Comparison of ENCODE assay signal across 20 cellular contexts in genomic region chr12:15543347-15543746, GRCh38.
DNase-seq lines count a peak whose midpoint lies in the region; ATAC-seq, FAIRE-seq and TF ChIP-seq lines count a peak whose summit lies in the region.
"Had no signal": no experiment of that assay in that cellular context is flagged by ENCODE, and none has a peak within 500 bp of the region (broad histone marks: within the 10 kb centered on the region; RNA-seq: fewer than 3 reads in every experiment).

No MANE protein-coding gene starts in this region.

- DNase-seq in activated CD4-positive, alpha-beta T cell treated with anti-CD3 and anti-CD28 coated beads, Interleukin-2, amount 10 ng/mL, durations not matched to agents 7 days and 5 days = no peak
- no peak for DNase-seq in activated CD4-positive, alpha-beta T cell treated with anti-CD3 and anti-CD28 coated beads for 1 hour
- DNase-seq in GM19239 (ENCODE audit: insufficient read length, low spot score) (no peak), ascending aorta (ENCODE audit: low spot score in 2 of 2) (no peak), substantia nigra (lab: John Stamatoyannopoulos, UW) (no peak), urothelium cell line (ENCODE audit: low spot score) (no peak)
- DNase-seq in naive thymus-derived CD8-positive, alpha-beta T cell = no peak
- DNase-seq: DMS79 treated with DMSO at 0.1 percent for 48 hours, HFFc6, KBM-7, NCI-H1105, NCI-H187, NCI-H2171 treated with DMSO at 0.1 percent for 48 hours, NCI-H774 had no signal

- H3K4me1 ChIP-seq in ascending aorta = peaks cover 15 to 56% of the 10 kb centered on the region in 2 donors

- FAIRE-seq in GM19239 (lab: Jason Lieb, UNC) (peak; percentile 60), urothelium cell line (lab: Jason Lieb, UNC) (no peak)
- FAIRE-seq: G401.6, GM12891, H1 had no signal

- intact Hi-C loops in ascending aorta (cut with DNase I) = no loop called here

- H3K4me1 Mint-ChIP-seq in activated CD4-positive, alpha-beta T cell treated with anti-CD3 and anti-CD28 coated beads, Interleukin-2, amount 10 ng/mL, durations not matched to agents 7 days and 5 days = peaks cover 46% of the 10 kb centered on the region
- peaks cover 28 to 54% (median 49%) of the 10 kb centered on the region in 4 donors for H3K4me1 Mint-ChIP-seq in naive thymus-derived CD8-positive, alpha-beta T cell

- H3K27me3 Mint-ChIP-seq in activated CD4-positive, alpha-beta T cell treated with anti-CD3 and anti-CD28 coated beads, Interleukin-2, amount 10 ng/mL, durations not matched to agents 7 days and 5 days = no peaks in the 10 kb centered on the region
- no peaks in the 10 kb centered on the region for H3K27me3 Mint-ChIP-seq in naive thymus-derived CD8-positive, alpha-beta T cell

- H3K4me3 Mint-ChIP-seq in activated CD4-positive, alpha-beta T cell treated with anti-CD3 and anti-CD28 coated beads, Interleukin-2, amount 10 ng/mL, durations not matched to agents 7 days and 5 days = no peak overlapping the region
- peak overlapping the region in 3 of 10 donors; percentile 4 to 42 (median 41) for H3K4me3 Mint-ChIP-seq in naive thymus-derived CD8-positive, alpha-beta T cell
- H3K4me3 Mint-ChIP-seq: HFFc6 had no signal

- no peaks in the 10 kb centered on the region for H3K9me3 ChIP-seq in ascending aorta

- H3K27me3 ChIP-seq in ascending aorta = no peaks in the 10 kb centered on the region

- CTCF ChIA-PET in activated CD4-positive, alpha-beta T cell treated with anti-CD3 and anti-CD28 coated beads, Interleukin-2, amount 10 ng/mL, durations not matched to agents 7 days and 5 days (lab: Charles Lee) = interaction anchor here (1.1 kb wide), 1 partner anchor 12 kb away, joined by 4 read pairs; no protein-coding TSS in a partner anchor

- H3K27ac Mint-ChIP-seq in activated CD4-positive, alpha-beta T cell treated with anti-CD3 and anti-CD28 coated beads, Interleukin-2, amount 10 ng/mL, durations not matched to agents 7 days and 5 days = peak overlapping the region; percentile 10
- H3K27ac Mint-ChIP-seq in naive thymus-derived CD8-positive, alpha-beta T cell = peak overlapping the region in 9 of 10 donors; percentile 41 to 95 (median 89)
- H3K27ac Mint-ChIP-seq: HFFc6 had no signal

- peaks cover 27% of the 10 kb centered on the region for H3K36me3 Mint-ChIP-seq in activated CD4-positive, alpha-beta T cell treated with anti-CD3 and anti-CD28 coated beads, Interleukin-2, amount 10 ng/mL, durations not matched to agents 7 days and 5 days (ENCODE audit: low read depth)
- peaks cover 0 to 13% (median 11%) of the 10 kb centered on the region in 3 donors for H3K36me3 Mint-ChIP-seq in naive thymus-derived CD8-positive, alpha-beta T cell

- TF ChIP-seq CTCF in ascending aorta (IDR thresholded peaks at IDR 0.05) = no peak

- no peaks in the 10 kb centered on the region for H3K36me3 ChIP-seq in ascending aorta

- no peak overlapping the region for H3K4me3 ChIP-seq in ascending aorta

- peak overlapping the region; percentile 82 to 87 for H3K27ac ChIP-seq in ascending aorta
- no peak overlapping the region for H3K27ac ChIP-seq in substantia nigra (ENCODE audit: low read depth, low read length, poor library complexity, severe bottlenecking)
- H3K27ac ChIP-seq: C4-2B had no signal

- no peak for ATAC-seq in naive thymus-derived CD8-positive, alpha-beta T cell
- no peak for ATAC-seq in HG03521 (IDR thresholded peaks at IDR 0.05; ENCODE audit: unreplicated experiment)
- ATAC-seq: Right ventricle myocardium inferior had no signal

- H3K9me3 Mint-ChIP-seq in activated CD4-positive, alpha-beta T cell treated with anti-CD3 and anti-CD28 coated beads, Interleukin-2, amount 10 ng/mL, durations not matched to agents 7 days and 5 days = peaks cover 4% of the 10 kb centered on the region
- H3K9me3 Mint-ChIP-seq in naive thymus-derived CD8-positive, alpha-beta T cell = peaks cover 0 to 10% (median 0%) of the 10 kb centered on the region in 9 donors
- H3K9me3 Mint-ChIP-seq: HFFc6 had no signal

- POLR2A ChIA-PET in activated CD4-positive, alpha-beta T cell treated with anti-CD3 and anti-CD28 coated beads, Interleukin-2, amount 10 ng/mL, durations not matched to agents 7 days and 5 days (lab: Charles Lee) = no interaction called here
- POLR2A ChIA-PET in naive thymus-derived CD8-positive, alpha-beta T cell (lab: Charles Lee) = interaction anchor here (0.8 to 0.9 kb wide), 2 partner anchors 9 to 15 kb away, joined by 3 read pairs; no protein-coding TSS in a partner anchor
